9 cellular contexts compared by ENCODE assay signal in the genomic region with DNA sequence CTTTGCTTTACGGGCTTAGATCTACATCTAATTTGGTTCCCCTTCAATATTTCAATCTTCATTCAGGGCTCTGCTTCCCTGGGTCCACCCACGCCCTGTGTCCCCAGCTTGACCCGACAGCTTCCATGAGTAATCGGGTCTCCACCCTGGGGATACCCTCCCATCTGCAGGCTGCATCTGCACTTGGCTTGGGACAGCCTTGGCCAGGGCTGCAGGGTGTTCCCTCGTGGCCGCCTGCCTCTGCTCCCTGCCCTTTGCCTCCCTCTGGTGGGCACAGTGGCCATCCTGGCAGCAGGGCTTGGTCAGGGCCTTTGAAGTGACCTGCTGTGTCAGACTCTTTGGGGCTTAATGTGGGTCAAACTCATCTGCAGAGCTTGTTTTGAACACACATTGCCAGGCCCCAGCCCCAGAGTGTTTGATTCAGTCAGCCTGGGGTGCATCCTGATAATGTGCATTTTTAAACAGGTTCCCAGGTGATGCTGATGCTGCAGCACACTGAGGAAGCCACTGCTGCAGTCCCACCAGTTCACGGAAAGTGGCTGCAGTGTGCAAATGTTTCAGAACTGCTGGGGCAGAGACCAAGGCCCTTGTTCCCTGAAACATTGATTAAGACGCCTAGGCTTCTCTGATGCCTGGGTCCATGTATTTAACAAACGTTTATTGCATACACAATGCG.
A peak's percentile ranks its signal among the peaks of the same experiment; 100 is the strongest.
DNase-seq lines count a peak whose midpoint lies in the region; ATAC-seq and TF ChIP-seq lines count a peak whose summit lies in the region.
"Had no signal": no experiment of that assay in that cellular context is flagged by ENCODE, and none has a peak within 500 bp of the region (broad histone marks: within the 10 kb centered on the region; RNA-seq: fewer than 3 reads in every experiment).

No MANE protein-coding gene starts in this region.

- H3K9me3 ChIP-seq in heart left ventricle, result no peaks in the 10 kb centered on the region

- no peak overlapping the region for H3K4me3 Mint-ChIP-seq in stimulated activated effector memory CD8-positive, alpha-beta T cell treated with anti-CD3 and anti-CD28 coated beads, Interleukin-12 subunit alpha, Interleukin-12 subunit beta, amount 100 ng/mL, for 72 hours
- H3K4me3 Mint-ChIP-seq in activated CD4-positive, alpha-beta T cell treated with anti-CD3 and anti-CD28 coated beads, Interleukin-2, amount 10 ng/mL, durations not matched to agents 24 days and 14 days, result no peak overlapping the region
- H3K4me3 Mint-ChIP-seq: dendritic cell treated with granulocyte-macrophage colony-stimulating factor and Interleukin-4, amounts not matched to agents 40 ng/mL and 50 ng/mL, for 4 days had no signal

- TF ChIP-seq CTCF in AG09309 (IDR thresholded peaks at IDR 0.05; ENCODE audit: control insufficient read depth, insufficient read depth, low read depth, low read length, missing control alignments) (peak; percentile 82), heart left ventricle (IDR thresholded peaks at IDR 0.05) (peak; percentile 54 to 74 (median 68))

- intact Hi-C loops in heart left ventricle (cut with DNase I), result loop anchor here in 9 of 10 donors (1.0 to 10.0 kb wide), 9 partner anchors 47 to 418 kb away; no protein-coding TSS in a partner anchor
- intact Hi-C loops in activated CD4-positive, alpha-beta T cell treated with anti-CD3 and anti-CD28 coated beads, Interleukin-2, amount 10 ng/mL, durations not matched to agents 24 days and 14 days (cut with micrococcal nuclease), result no loop called here

- H3K4me3 ChIP-seq in AG09309 (ENCODE audit: control insufficient read depth, low read depth, low read length) (no peak overlapping the region), H7 (ENCODE audit: insufficient read depth, low read depth, low read length) (no peak overlapping the region), heart left ventricle (no peak overlapping the region)

- no peaks in the 10 kb centered on the region for H3K9me3 Mint-ChIP-seq in stimulated activated effector memory CD8-positive, alpha-beta T cell treated with anti-CD3 and anti-CD28 coated beads, Interleukin-12 subunit alpha, Interleukin-12 subunit beta, amount 100 ng/mL, for 72 hours
- H3K9me3 Mint-ChIP-seq in activated CD4-positive, alpha-beta T cell treated with anti-CD3 and anti-CD28 coated beads, Interleukin-2, amount 10 ng/mL, durations not matched to agents 24 days and 14 days, result no peaks in the 10 kb centered on the region
- H3K9me3 Mint-ChIP-seq: dendritic cell treated with granulocyte-macrophage colony-stimulating factor and Interleukin-4, amounts not matched to agents 40 ng/mL and 50 ng/mL, for 4 days had no signal

- ATAC-seq in heart left ventricle, result peak; percentile 83 to 95 (median 92)
- ATAC-seq in stimulated activated effector memory CD8-positive, alpha-beta T cell treated with anti-CD3 and anti-CD28 coated beads, Interleukin-12 subunit alpha, Interleukin-12 subunit beta, amount 100 ng/mL, for 72 hours, result peak; percentile 45

- H3K36me3 ChIP-seq in H7 (replicated peaks; ENCODE audit: control insufficient read depth, insufficient read depth, low read length) (no peaks in the 10 kb centered on the region), heart left ventricle (no peaks in the 10 kb centered on the region)

- H3K27ac ChIP-seq in heart left ventricle, result peak overlapping the region in 1 of 12 donors; percentile 26

- 50 to 55% (median 52%) methylated on average over 10 of the region's 10 CpGs for WGBS in heart left ventricle, 4 donors

- no peak for TF ChIP-seq POLR2A in heart left ventricle (IDR thresholded peaks at IDR 0.05)

- no peaks in the 10 kb centered on the region for H3K4me1 Mint-ChIP-seq in stimulated activated effector memory CD8-positive, alpha-beta T cell treated with anti-CD3 and anti-CD28 coated beads, Interleukin-12 subunit alpha, Interleukin-12 subunit beta, amount 100 ng/mL, for 72 hours
- H3K4me1 Mint-ChIP-seq in activated CD4-positive, alpha-beta T cell treated with anti-CD3 and anti-CD28 coated beads, Interleukin-2, amount 10 ng/mL, durations not matched to agents 24 days and 14 days, result no peaks in the 10 kb centered on the region

- DNase-seq in AG09309 (ENCODE audit: low read depth) (no peak), H7 (peak; percentile 72), T1000 (lab: John Stamatoyannopoulos, UW) (peak; percentile 46), heart left ventricle (peak; percentile 78 to 88 (median 86)), NCI-H2227 (lab: John Stamatoyannopoulos, UW; ENCODE audit: unreplicated experiment) (no peak)
- no peak for DNase-seq in stimulated activated effector memory CD8-positive, alpha-beta T cell treated with anti-CD3 and anti-CD28 coated beads, Interleukin-12 subunit alpha, Interleukin-12 subunit beta, amount 100 ng/mL, for 72 hours (ENCODE audit: low spot score in 2 of 2)
- no peak for DNase-seq in activated CD4-positive, CD25-positive, alpha-beta regulatory T cell treated with anti-CD3 and anti-CD28 coated beads, Interleukin-2, amount 50 U/mL, for 72 hours
- DNase-seq in activated CD4-positive, alpha-beta T cell treated with anti-CD3 and anti-CD28 coated beads, Interleukin-2, amount 10 ng/mL, durations not matched to agents 24 days and 14 days, result no peak

- H3K4me1 ChIP-seq in heart left ventricle, result peaks cover 0 to 52% (median 23%) of the 10 kb centered on the region in 12 donors

- no peak overlapping the region for H3K27ac Mint-ChIP-seq in stimulated activated effector memory CD8-positive, alpha-beta T cell treated with anti-CD3 and anti-CD28 coated beads, Interleukin-12 subunit alpha, Interleukin-12 subunit beta, amount 100 ng/mL, for 72 hours
- no peak overlapping the region for H3K27ac Mint-ChIP-seq in activated CD4-positive, alpha-beta T cell treated with anti-CD3 and anti-CD28 coated beads, Interleukin-2, amount 10 ng/mL, durations not matched to agents 24 days and 14 days
- H3K27ac Mint-ChIP-seq: dendritic cell treated with granulocyte-macrophage colony-stimulating factor and Interleukin-4, amounts not matched to agents 40 ng/mL and 50 ng/mL, for 4 days had no signal

- H3K27me3 ChIP-seq in H7 (ENCODE audit: control insufficient read depth, insufficient read depth, low read length) (no peaks in the 10 kb centered on the region; the same call in 1 of the 2 replicates), heart left ventricle (no peaks in the 10 kb centered on the region)

- H3K27me3 Mint-ChIP-seq in activated CD4-positive, alpha-beta T cell treated with anti-CD3 and anti-CD28 coated beads, Interleukin-2, amount 10 ng/mL, durations not matched to agents 24 days and 14 days, result no peaks in the 10 kb centered on the region

- no peaks in the 10 kb centered on the region for H3K36me3 Mint-ChIP-seq in stimulated activated effector memory CD8-positive, alpha-beta T cell treated with anti-CD3 and anti-CD28 coated beads, Interleukin-12 subunit alpha, Interleukin-12 subunit beta, amount 100 ng/mL, for 72 hours
- H3K36me3 Mint-ChIP-seq in activated CD4-positive, alpha-beta T cell treated with anti-CD3 and anti-CD28 coated beads, Interleukin-2, amount 10 ng/mL, durations not matched to agents 24 days and 14 days (ENCODE audit: low read depth), result no peaks in the 10 kb centered on the region

Comparison
In these comparisons a context has a peak if more than half of its experiments do, and no peak if none do; other contexts are left out.
1. DNase-seq: peak in H7 (single experiment), T1000 (single experiment) and heart left ventricle (5 of 5); none in AG09309 (single experiment), stimulated activated effector memory CD8-positive, alpha-beta T cell treated with anti-CD3 and anti-CD28 coated beads, Interleukin-12 subunit alpha, Interleukin-12 subunit beta, amount 100 ng/mL, for 72 hours (0 of 2), activated CD4-positive, CD25-positive, alpha-beta regulatory T cell treated with anti-CD3 and anti-CD28 coated beads, Interleukin-2, amount 50 U/mL, for 72 hours (single experiment), NCI-H2227 (single experiment) and activated CD4-positive, alpha-beta T cell treated with anti-CD3 and anti-CD28 coated beads, Interleukin-2, amount 10 ng/mL, durations not matched to agents 24 days and 14 days (single experiment).